ENCODE assay signal across 19 cellular contexts in the genomic region with DNA sequence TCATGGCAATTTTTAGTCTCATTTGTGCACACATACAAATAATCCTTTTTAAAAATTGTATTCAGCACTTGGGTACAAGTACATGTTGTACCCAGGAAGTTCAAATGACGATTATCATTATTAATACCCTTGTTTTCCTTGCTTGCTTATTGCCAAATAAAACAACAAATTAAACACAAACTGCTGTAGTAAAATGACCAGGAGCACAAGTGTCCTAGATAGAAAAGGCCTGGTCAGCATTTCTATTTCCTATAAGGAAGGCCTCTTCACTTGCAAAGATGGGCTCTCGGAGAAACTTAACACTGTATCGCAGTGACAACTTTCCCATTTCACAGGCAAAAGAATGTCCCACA. TPM values are rescaled to one million over a fixed set of nuclear protein-coding genes. Genes with fewer than 3 reads are reported as not detected.
DNase-seq lines count a peak whose midpoint lies in the region; ATAC-seq, FAIRE-seq and TF ChIP-seq lines count a peak whose summit lies in the region.
"Had no signal": no experiment of that assay in that cellular context is flagged by ENCODE, and none has a peak within 500 bp of the region (broad histone marks: within the 10 kb centered on the region; RNA-seq: fewer than 3 reads in every experiment).

No MANE protein-coding gene starts in this region.

- H3K4me3 ChIP-seq in GM23338: no peak overlapping the region
- H3K4me3 ChIP-seq in K562: no peak overlapping the region
- H3K4me3 ChIP-seq in liver (ENCODE audit: low read depth in 1 of 3, low read length in 3 of 3): no peak overlapping the region
- no peak overlapping the region for H3K4me3 ChIP-seq in stomach

- no peaks in the 10 kb centered on the region for H3K79me2 ChIP-seq in GM23338 (replicated peaks; ENCODE audit: insufficient read depth)
- no peaks in the 10 kb centered on the region for H3K79me2 ChIP-seq in K562 (ENCODE audit: control insufficient read depth, insufficient read depth, low read length)

- TF ChIP-seq EP300 in K562 (IDR thresholded peaks at IDR 0.05; ENCODE audit: low read length): no peak
- TF ChIP-seq EP300 in stomach (IDR thresholded peaks at IDR 0.05): no peak

- H3K27me3 Mint-ChIP-seq in GM23338 (ENCODE audit: insufficient read depth, low read depth, poor library complexity): peaks cover 7% of the 10 kb centered on the region
- H3K27me3 Mint-ChIP-seq: activated CD8-positive, alpha-beta T cell treated with anti-CD3 and anti-CD28 coated beads for 36 hours had no signal

- no peak overlapping the region for H3K9ac ChIP-seq in K562 (ENCODE audit: insufficient read depth in 1 of 2, low read depth in 2 of 2, low read length in 2 of 2)
- H3K9ac ChIP-seq in liver (ENCODE audit: low read depth in 1 of 2, low read length in 2 of 2): no peak overlapping the region

- CTCF ChIA-PET in K562 (lab: Yijun Ruan, JAX; ENCODE audit: low intra/inter-chr PET ratio): no interaction called here

- no peak for TF ChIP-seq POLR2A in K562 (conservative IDR thresholded peaks at IDR 0.05)
- no peak for TF ChIP-seq POLR2A in stomach (IDR thresholded peaks at IDR 0.05)

- peak overlapping the region; percentile 99; the same call in 1 of the 2 replicates for H3K27ac ChIP-seq in GM23338 (ENCODE audit: low read depth)
- no peak overlapping the region for H3K27ac ChIP-seq in K562 (ENCODE audit: extremely low read depth, low read depth, low read length)
- H3K27ac ChIP-seq in liver (ENCODE audit: low read depth in 1 of 2, low read length in 2 of 2): no peak overlapping the region
- peak overlapping the region in 4 of 5 donors; percentile 42 to 82 (median 52) for H3K27ac ChIP-seq in stomach

- H3K4me1 ChIP-seq in GM23338 (ENCODE audit: insufficient read depth): peaks cover 33% of the 10 kb centered on the region
- no peaks in the 10 kb centered on the region for H3K4me1 ChIP-seq in K562 (replicated peaks in 1 of 2; ENCODE audit: control insufficient read depth in 2 of 2, insufficient read depth in 2 of 2, low read length in 2 of 2)
- no peaks in the 10 kb centered on the region for H3K4me1 ChIP-seq in liver (ENCODE audit: control insufficient read depth in 4 of 4, insufficient read depth in 4 of 4, low read length in 3 of 4)
- peaks cover 3 to 29% (median 13%) of the 10 kb centered on the region in 4 donors for H3K4me1 ChIP-seq in stomach

- POLR2A ChIA-PET in K562 (lab: Yijun Ruan, JAX): no interaction called here

- H4K20me1 ChIP-seq in GM23338 (replicated peaks; ENCODE audit: insufficient read depth): no peaks in the 10 kb centered on the region
- H4K20me1 ChIP-seq in K562 (replicated peaks; ENCODE audit: control insufficient read depth, insufficient read depth, low read length): no peaks in the 10 kb centered on the region

- no peak overlapping the region for H3K27ac Mint-ChIP-seq in GM23338
- H3K27ac Mint-ChIP-seq: activated CD8-positive, alpha-beta T cell treated with anti-CD3 and anti-CD28 coated beads for 36 hours; activated naive CD8-positive, alpha-beta T cell treated with anti-CD3 and anti-CD28 coated beads, Interleukin-2, amount 10 ng/mL, durations not matched to agents 7 days and 5 days; T-helper 1 cell treated with Interleukin-12 subunit alpha and Interleukin-12 subunit beta and Interleukin-4 antibody, amounts not matched to agents 30 μg/mL and 1 μg/mL, for 36 hours had no signal

- H3K4me2 ChIP-seq in GM23338 (no peak overlapping the region), K562 (ENCODE audit: insufficient read depth, low read length) (no peak overlapping the region)

- H3K36me3 ChIP-seq in GM23338 (ENCODE audit: insufficient read depth): no peaks in the 10 kb centered on the region
- no peaks in the 10 kb centered on the region for H3K36me3 ChIP-seq in K562 (ENCODE audit: control insufficient read depth, insufficient read depth, low read length)
- H3K36me3 ChIP-seq in liver (ENCODE audit: control insufficient read depth in 4 of 4, insufficient read depth in 3 of 4, low read depth in 1 of 4, low read length in 3 of 4): no peaks in the 10 kb centered on the region
- H3K36me3 ChIP-seq in stomach: no peaks in the 10 kb centered on the region

- H3K4me3 Mint-ChIP-seq in GM23338: no peak overlapping the region
- H3K4me3 Mint-ChIP-seq: activated CD8-positive, alpha-beta T cell treated with anti-CD3 and anti-CD28 coated beads for 36 hours; activated naive CD8-positive, alpha-beta T cell treated with anti-CD3 and anti-CD28 coated beads, Interleukin-2, amount 10 ng/mL, durations not matched to agents 7 days and 5 days; T-helper 1 cell treated with Interleukin-12 subunit alpha and Interleukin-12 subunit beta and Interleukin-4 antibody, amounts not matched to agents 30 μg/mL and 1 μg/mL, for 36 hours; WTC11 had no signal

- ATAC-seq in GM23338 (no peak), K562 (no peak), HG03342 (IDR thresholded peaks at IDR 0.05; ENCODE audit: unreplicated experiment) (no peak)
- ATAC-seq: activated CD8-positive, alpha-beta T cell treated with anti-CD3 and anti-CD28 coated beads for 36 hours; left colon had no signal

- DNase-seq in GM23338 (ENCODE audit: low spot score) (peak; percentile 30), K562 (ENCODE audit: extremely low read depth in 1 of 4, low spot score in 3 of 4) (no peak), stomach (no peak), GM13977 (ENCODE audit: low spot score) (no peak), SW 1271 (lab: John Stamatoyannopoulos, UW) (no peak)
- no peak for DNase-seq in activated CD4-positive, alpha-beta T cell treated with anti-CD3 and anti-CD28 coated beads, Interleukin-2, amount 50 U/mL, for 1 hour
- DNase-seq: activated CD8-positive, alpha-beta T cell treated with anti-CD3 and anti-CD28 coated beads for 36 hours; activated naive CD8-positive, alpha-beta T cell treated with anti-CD3 and anti-CD28 coated beads, Interleukin-2, amount 10 ng/mL, durations not matched to agents 7 days and 5 days; central memory CD4-positive, alpha-beta T cell; effector memory CD4-positive, alpha-beta T cell; left colon; MM.1S; NCI-H187; NCI-H446 treated with DMSO at 0.1 percent for 48 hours; stimulated activated naive CD4-positive, alpha-beta T cell treated with Interleukin-2 at 50 U/mL for 16 hours had no signal

- no peaks in the 10 kb centered on the region for H3K9me3 ChIP-seq in K562 (replicated peaks; ENCODE audit: control insufficient read depth, insufficient read depth, low read depth, low read length)
- H3K9me3 ChIP-seq in liver (ENCODE audit: control insufficient read depth in 4 of 4, low read length in 3 of 4): no peaks in the 10 kb centered on the region
- no peaks in the 10 kb centered on the region for H3K9me3 ChIP-seq in stomach

- H2AFZ ChIP-seq in GM23338: no peak overlapping the region
- H2AFZ ChIP-seq in K562 (ENCODE audit: low read depth, low read length): no peak overlapping the region

- WGBS in K562 (ENCODE audit: insufficient coverage, low coverage, missing lambda C conversion rate): 33% methylated on average over 3 of the region's 3 CpGs
- 70% methylated on average over 3 of the region's 3 CpGs for WGBS in liver
- 73 to 89% (median 77%) methylated on average over 3 of the region's 3 CpGs for WGBS in stomach, 5 donors

- TF ChIP-seq CTCF in GM23338 (conservative IDR thresholded peaks at IDR 0.05; ENCODE audit: low read depth in 2 of 2): no peak
- no peak for TF ChIP-seq CTCF in K562 (IDR thresholded peaks at IDR 0.05 in 2 of 3, conservative IDR thresholded peaks at IDR 0.05 in 1 of 3; ENCODE audit: insufficient read depth in 2 of 3, low read depth in 1 of 3, low read length in 3 of 3)
- no peak for TF ChIP-seq CTCF in liver (IDR thresholded peaks at IDR 0.05; ENCODE audit: low read depth, low read length, missing input control)
- TF ChIP-seq CTCF in stomach (IDR thresholded peaks at IDR 0.05): no peak
- TF ChIP-seq CTCF in GM13977 (IDR thresholded peaks at IDR 0.05; ENCODE audit: extremely low read depth, insufficient read depth, missing control alignments): no peak

- H3K36me3 Mint-ChIP-seq in GM23338 (ENCODE audit: low read depth): no peaks in the 10 kb centered on the region
- H3K36me3 Mint-ChIP-seq: WTC11 had no signal

- no peaks in the 10 kb centered on the region for H3K9me2 ChIP-seq in GM23338 (ENCODE audit: insufficient read depth)

- in situ Hi-C loops in K562 (cut with MboI): no loop called here
- in situ Hi-C loops in GM13977 (cut with MboI; ENCODE audit: low pct_unique_long_range_greater_than_20kb, low sequenced_read_pairs, unreplicated experiment): no loop called here

- H3K27me3 ChIP-seq in GM23338 (ENCODE audit: insufficient read depth) (no peaks in the 10 kb centered on the region), K562 (ENCODE audit: control insufficient read depth in 2 of 2, insufficient read depth in 2 of 2, low read length in 2 of 2) (peaks cover 9 to 28% of the 10 kb centered on the region in 2 experiments; a peak in 4 of 5 replicates), liver (ENCODE audit: control insufficient read depth in 4 of 4, insufficient read depth in 4 of 4, low read length in 3 of 4) (no peaks in the 10 kb centered on the region), stomach (no peaks in the 10 kb centered on the region)

- H3K9me1 ChIP-seq in K562 (ENCODE audit: control insufficient read depth, insufficient read depth, low read length): no peaks in the 10 kb centered on the region

- no peak for TF ChIP-seq RAD21 in K562 (CRISPR knock-in tag; conservative IDR thresholded peaks at IDR 0.05 in 1 of 2, IDR thresholded peaks at IDR 0.05 in 1 of 2)
- peak; percentile 6 to 20 for TF ChIP-seq RAD21 in liver (IDR thresholded peaks at IDR 0.05)

- no peaks in the 10 kb centered on the region; the same call in 2 of the 3 replicates for H3K9me3 Mint-ChIP-seq in GM23338
- H3K9me3 Mint-ChIP-seq: activated CD8-positive, alpha-beta T cell treated with anti-CD3 and anti-CD28 coated beads for 36 hours; activated naive CD8-positive, alpha-beta T cell treated with anti-CD3 and anti-CD28 coated beads, Interleukin-2, amount 10 ng/mL, durations not matched to agents 7 days and 5 days; T-helper 1 cell treated with Interleukin-12 subunit alpha and Interleukin-12 subunit beta and Interleukin-4 antibody, amounts not matched to agents 30 μg/mL and 1 μg/mL, for 36 hours; WTC11 had no signal

- no TSS peak for BruUV-seq in K562 (replicated peaks; lab: Mats Ljungman, UMichigan)

- H3K4me1 Mint-ChIP-seq in GM23338: peaks cover 29% of the 10 kb centered on the region

- intact Hi-C loops in K562 (cut with micrococcal nuclease) (no loop called here), stomach (cut with DNase I; ENCODE audit: low total_unique reads) (no loop called here)

- 0 out of 2 replicates have a peak, but pooled peaks cover 7% of the 10 kb centered on the region for H3F3A ChIP-seq in GM23338 (replicated peaks; ENCODE audit: low read depth)

- no peak for FAIRE-seq in K562 (lab: Jason Lieb, UNC)

RNA-seq across cellular contexts. Expression of gene PLPP1, which starts 34.7 kb away (rescaled TPM):
- total RNA-seq in GM23338 (2014; rRNA removed; shearing (Covaris generic)): 92.0 and 97.1 TPM in 2 replicates
- 39.1 and 42.1 TPM in 2 replicates for polyA plus RNA-seq in GM23338 (2016; fragmentation: Nextera tagmentation; extraction: Ambion mirVana)
- not detected in 2 replicates for total RNA-seq in K562 (2011; cell fraction: chromatin; rRNA removed; ENCODE audit: low replicate concordance)
- total RNA-seq in K562 (2011; cell fraction: nucleolus; rRNA removed): not detected in 2 replicates
- not detected in 2 replicates for total RNA-seq in K562 (2011; cell fraction: nucleoplasm; rRNA removed)
- total RNA-seq in K562 (2014; rRNA removed): not detected in 2 replicates
- total RNA-seq in K562 (2014; rRNA removed; fragmentation: Illumina TruSeq; extraction: Trizol): not detected in 2 replicates
- not detected in 2 replicates for total RNA-seq in K562 (2015; rRNA removed; fragmentation: Illumina TruSeq; extraction: Trizol)
- total RNA-seq in K562 (2021): 0.18 and 0.24 TPM in 2 replicates
- not detected in 2 replicates for polyA plus RNA-seq in K562 (2011; rRNA removed)
- not detected in 2 replicates for polyA plus RNA-seq in K562 (2011; cell fraction: cytosol; rRNA removed)
- polyA plus RNA-seq in K562 (2011; cell fraction: nucleus; rRNA removed): not detected in 2 replicates
- polyA plus RNA-seq in K562 (2012): 0.12 TPM in 1 of 2 replicates, not detected in the other
- polyA plus RNA-seq in K562 (2014; fragmentation: Illumina TruSeq; extraction: Trizol): not detected in 2 replicates
- under 1 TPM; 0.04 TPM for polyA plus RNA-seq in K562 (2014; fragmentation: Nextera tagmentation; extraction: Ambion mirVana)
- polyA plus RNA-seq in K562 (2014; rRNA removed): not detected in 2 replicates
- polyA minus RNA-seq in K562 (2011; rRNA and poly(A)+ RNA removed): not detected in 2 replicates
- polyA minus RNA-seq in K562 (2011; cell fraction: cytosol; rRNA and poly(A)+ RNA removed): not detected in 2 replicates
- not detected in 2 replicates for polyA minus RNA-seq in K562 (2011; cell fraction: nucleus; rRNA and poly(A)+ RNA removed)
- total RNA-seq in liver: 100 to 1,000 TPM in 1 of 2 donors, 10 to 100 TPM in 1; 23.4 to 149 TPM
- 10 to 100 TPM; 61.4 to 75.9 TPM for polyA plus RNA-seq in liver
- 100 to 1,000 TPM in 3 of 5 donors, 10 to 100 TPM in 2; 63.6 to 592 (median 175) TPM for total RNA-seq in stomach
- polyA plus RNA-seq in stomach: 10 to 100 TPM; 29.5 to 48.7 (median 32.4) TPM

Comparison
In these comparisons a context has a peak if more than half of its experiments do, and no peak if none do; other contexts are left out.
1. H3K27ac ChIP-seq: peak in GM23338 (single experiment) and stomach (4 of 5); none in K562 (single experiment) and liver (0 of 2).
2. RNA of gene PLPP1, which starts 34.7 kb away (total RNA-seq): 63.6 to 592 TPM in stomach, 23.4 to 149 TPM in liver and 92.0 to 97.1 TPM in GM23338; 0.18 to 0.24 TPM in K562; every median in the first group is over 10 times any median in the second.